ENCODE assay signal across 16 cellular contexts in genomic region chr1:12547586-12548225, GRCh38.
A peak's percentile ranks its signal among the peaks of the same experiment; 100 is the strongest.
DNase-seq lines count a peak whose midpoint lies in the region; ATAC-seq, FAIRE-seq and TF ChIP-seq lines count a peak whose summit lies in the region.
"Had no signal": no experiment of that assay in that cellular context is flagged by ENCODE, and none has a peak within 500 bp of the region (broad histone marks: within the 10 kb centered on the region; RNA-seq: fewer than 3 reads in every experiment).

No MANE protein-coding gene starts in this region.

- DNase-seq in A549 (ENCODE audit: low read depth in 1 of 2, low spot score in 1 of 2) (no peak), HuH-7.5 (ENCODE audit: low spot score) (peak; percentile 4), right atrium auricular region (ENCODE audit: low spot score) (no peak), HPDE6-E6E7 (ENCODE audit: extremely low spot score) (no peak), SK-N-SH (no peak), NCI-H1930 (lab: John Stamatoyannopoulos, UW) (no peak), GM12892 (ENCODE audit: insufficient read length) (no peak)
- DNase-seq: activated CD8-positive, alpha-beta memory T cell treated with anti-CD3 and anti-CD28 coated beads for 24 hours; activated naive CD4-positive, alpha-beta T cell; islet precursor cell; NCI-H1092 treated with DMSO at 0.1 percent for 48 hours; RPMI8226; T-cell had no signal

- H3K4me2 ChIP-seq in A549, result no peak overlapping the region
- H3K4me2 ChIP-seq in SK-N-SH, result no peak overlapping the region

- H3K36me3 ChIP-seq in right atrium auricular region (no peaks in the 10 kb centered on the region), rectal smooth muscle tissue (ENCODE audit: control insufficient read depth, insufficient read depth, low read length) (no peaks in the 10 kb centered on the region), SK-N-SH (replicated peaks in 1 of 2; ENCODE audit: control insufficient read depth in 1 of 2, insufficient read depth in 2 of 2, low read length in 1 of 2) (no peaks in the 10 kb centered on the region)

- no peak overlapping the region for H2AFZ ChIP-seq in SK-N-SH (ENCODE audit: low read depth)

- H3K9me3 ChIP-seq in A549 (no peaks in the 10 kb centered on the region), right atrium auricular region (no peaks in the 10 kb centered on the region), SK-N-SH (no peaks in the 10 kb centered on the region)

- CTCF ChIA-PET in A549 (lab: Yijun Ruan, JAX), result no interaction called here
- CTCF ChIA-PET in SK-N-SH (lab: Yijun Ruan, JAX), result no interaction called here

- H3K9ac ChIP-seq in rectal smooth muscle tissue (ENCODE audit: low read length) (no peak overlapping the region), SK-N-SH (no peak overlapping the region)

- peak overlapping the region; percentile 81 to 98; a peak in 5 of 6 replicates for H3K27ac ChIP-seq in A549
- H3K27ac ChIP-seq in right atrium auricular region, result peak overlapping the region; percentile 73 to 88
- H3K27ac ChIP-seq in rectal smooth muscle tissue (ENCODE audit: low read depth, low read length), result peak overlapping the region; percentile 80
- no peak overlapping the region for H3K27ac ChIP-seq in SK-N-SH (ENCODE audit: low read depth in 2 of 2, low read length in 1 of 2)
- H3K27ac ChIP-seq: HL-60, VCaP had no signal

- H3K27me3 ChIP-seq in right atrium auricular region, result no peaks in the 10 kb centered on the region
- no peaks in the 10 kb centered on the region for H3K27me3 ChIP-seq in rectal smooth muscle tissue (ENCODE audit: control insufficient read depth, insufficient read depth, low read length)
- no peaks in the 10 kb centered on the region for H3K27me3 ChIP-seq in SK-N-SH (ENCODE audit: insufficient read depth)

- TF ChIP-seq POLR2A in A549 (IDR thresholded peaks at IDR 0.05; ENCODE audit: low read length) (no peak), GM12892 (IDR thresholded peaks at IDR 0.05; ENCODE audit: low read depth, low read length) (no peak)

- TF ChIP-seq RAD21 in A549 (conservative IDR thresholded peaks at IDR 0.05 in 1 of 2, IDR thresholded peaks at IDR 0.05 in 1 of 2) (no peak), SK-N-SH (IDR thresholded peaks at IDR 0.05; ENCODE audit: low read length) (no peak)

- 91% methylated on average over 9 of the region's 20 CpGs for WGBS in A549 (ENCODE audit: missing lambda C conversion rate)
- WGBS in SK-N-SH (ENCODE audit: low lambda C conversion rate), result 92% methylated on average over 11 of the region's 20 CpGs

- H3K4me1 ChIP-seq in A549, result peaks cover 31% of the 10 kb centered on the region
- H3K4me1 ChIP-seq in right atrium auricular region, result peaks cover 0 to 51% of the 10 kb centered on the region in 2 donors
- H3K4me1 ChIP-seq in rectal smooth muscle tissue (ENCODE audit: control insufficient read depth, insufficient read depth, low read length), result peaks cover 18% of the 10 kb centered on the region
- H3K4me1 ChIP-seq in SK-N-SH (ENCODE audit: control insufficient read depth in 1 of 2, insufficient read depth in 2 of 2, low read depth in 1 of 2, low read length in 1 of 2), result peaks cover 9 to 18% of the 10 kb centered on the region in 2 experiments; a peak in 3 of 4 replicates

- H3K4me3 ChIP-seq in A549 (no peak overlapping the region), right atrium auricular region (no peak overlapping the region), rectal smooth muscle tissue (ENCODE audit: low read length) (no peak overlapping the region), SK-N-SH (ENCODE audit: low read depth in 2 of 2, low read length in 1 of 2) (no peak overlapping the region)

- no peak for TF ChIP-seq CTCF in A549 (IDR thresholded peaks at IDR 0.05)
- TF ChIP-seq CTCF in right atrium auricular region (IDR thresholded peaks at IDR 0.05), result no peak
- no peak for TF ChIP-seq CTCF in SK-N-SH (IDR thresholded peaks at IDR 0.05)

- H4K20me1 ChIP-seq in SK-N-SH (ENCODE audit: insufficient read depth), result no peaks in the 10 kb centered on the region

- no peaks in the 10 kb centered on the region for H3K79me2 ChIP-seq in SK-N-SH (ENCODE audit: insufficient read depth)

- POLR2A ChIA-PET in A549 (lab: Yijun Ruan, JAX) (interaction anchor here (3.7 kb wide), 1 partner anchor 47 kb away, joined by 31 read pairs; no protein-coding TSS in a partner anchor), SK-N-SH (lab: Yijun Ruan, JAX) (no interaction called here)

- H3K9me2 ChIP-seq in SK-N-SH, result no peaks in the 10 kb centered on the region

- TF ChIP-seq EP300 in A549 (IDR thresholded peaks at IDR 0.05) (no peak), SK-N-SH (IDR thresholded peaks at IDR 0.05; ENCODE audit: borderline replicate concordance in 1 of 2, low read depth in 1 of 2, low read length in 1 of 2) (no peak)

- peaks cover 11% of the 10 kb centered on the region for H3F3A ChIP-seq in SK-N-SH (replicated peaks; ENCODE audit: insufficient read depth)

- no peak for ATAC-seq in A549
- ATAC-seq: T-cell had no signal

- no peak for FAIRE-seq in A549 (lab: Jason Lieb, UNC)
- FAIRE-seq in GM12892 (lab: Jason Lieb, UNC), result no peak

TF ChIP-seq in A549, 52 proteins besides CTCF, POLR2A, EP300 and RAD21:
- TF ChIP-seq HOXB13 (CRISPR knock-in tag; IDR thresholded peaks at IDR 0.05; ENCODE audit: low read depth) (no peak), MAZ (IDR thresholded peaks at IDR 0.05; ENCODE audit: borderline replicate concordance, low read depth, low read length) (no peak), POLR2AphosphoS2 (conservative IDR thresholded peaks at IDR 0.05; ENCODE audit: low read length) (no peak), KDM5A (IDR thresholded peaks at IDR 0.05) (no peak), CBX2 (IDR thresholded peaks at IDR 0.05; ENCODE audit: borderline replicate concordance, low read depth) (no peak), FOXS1 (CRISPR knock-in tag; IDR thresholded peaks at IDR 0.05) (no peak), PHF8 (IDR thresholded peaks at IDR 0.05; ENCODE audit: borderline replicate concordance, low read depth) (no peak), TFCP2L1 (CRISPR knock-in tag; IDR thresholded peaks at IDR 0.05) (no peak), NR3C1 (IDR thresholded peaks at IDR 0.05) (no peak), RARB (CRISPR knock-in tag; IDR thresholded peaks at IDR 0.05) (no peak), CHD2 (IDR thresholded peaks at IDR 0.05; ENCODE audit: low read length, partially characterized antibody) (no peak), NPAS2 (CRISPR knock-in tag; IDR thresholded peaks at IDR 0.05; ENCODE audit: borderline replicate concordance) (no peak)
TF ChIP-seq in A549: peak in this region for 0.

TF ChIP-seq in SK-N-SH, 30 proteins besides CTCF, POLR2A, EP300 and RAD21:
- TF ChIP-seq RFX5 (IDR thresholded peaks at IDR 0.05; ENCODE audit: low read length), result no peak
- TF ChIP-seq GABPA (IDR thresholded peaks at IDR 0.05; ENCODE audit: low read depth), result no peak
- TF ChIP-seq FOSL2 (IDR thresholded peaks at IDR 0.05; ENCODE audit: borderline replicate concordance, low read depth), result no peak
- no peak for TF ChIP-seq EZH2phosphoT487 (IDR thresholded peaks at IDR 0.05; ENCODE audit: borderline replicate concordance, low read depth)
- TF ChIP-seq RCOR1 (IDR thresholded peaks at IDR 0.05; ENCODE audit: low read length), result no peak
- no peak for TF ChIP-seq NFIC (IDR thresholded peaks at IDR 0.05; ENCODE audit: borderline replicate concordance)
- TF ChIP-seq USF2 (IDR thresholded peaks at IDR 0.05; ENCODE audit: borderline replicate concordance, low read depth, low read length), result no peak
- no peak for TF ChIP-seq GATA2 (CRISPR knock-in tag; IDR thresholded peaks at IDR 0.05)
- TF ChIP-seq SMC3 (IDR thresholded peaks at IDR 0.05; ENCODE audit: low read depth, low read length), result no peak
- TF ChIP-seq YY1 (IDR thresholded peaks at IDR 0.05; ENCODE audit: low read depth), result no peak
- TF ChIP-seq MEF2A (IDR thresholded peaks at IDR 0.05; ENCODE audit: borderline replicate concordance, low read depth), result no peak
- TF ChIP-seq RXRA (IDR thresholded peaks at IDR 0.05; ENCODE audit: borderline replicate concordance, low read depth), result no peak

Comparison
In these comparisons a context has a peak if more than half of its experiments do, and no peak if none do; other contexts are left out.
1. H3K27ac ChIP-seq: peak in A549 (2 of 2), right atrium auricular region (2 of 2) and rectal smooth muscle tissue (single experiment); none in SK-N-SH (0 of 2).